Comparison of ENCODE assay signal across 14 cellular contexts in genomic region chr14:20476795-20477194, GRCh38. TPM values are rescaled to one million over a fixed set of nuclear protein-coding genes. Genes with fewer than 3 reads are reported as not detected.
DNase-seq lines count a peak whose midpoint lies in the region; ATAC-seq, FAIRE-seq and TF ChIP-seq lines count a peak whose summit lies in the region.
"Had no signal": no experiment of that assay in that cellular context is flagged by ENCODE, and none has a peak within 500 bp of the region (broad histone marks: within the 10 kb centered on the region; RNA-seq: fewer than 3 reads in every experiment).

No MANE protein-coding gene starts in this region.

- H3K4me3 Mint-ChIP-seq in activated naive CD4-positive, alpha-beta T cell treated with anti-CD3 and anti-CD28 coated beads for 36 hours, result no peak overlapping the region
- peak overlapping the region in 1 of 2 donors; percentile 57 for H3K4me3 Mint-ChIP-seq in stimulated activated naive CD8-positive, alpha-beta T cell treated with anti-CD3 and anti-CD28 coated beads, Interleukin-15, amount 100 ng/mL, for 72 hours

- H3K23ac ChIP-seq in H1 (ENCODE audit: insufficient read length), result no peak overlapping the region

- no peak overlapping the region for H2BK12ac ChIP-seq in H1 (ENCODE audit: low read depth, low read length)

- no peak overlapping the region for H3K14ac ChIP-seq in H1 (ENCODE audit: insufficient read length)

- peak overlapping the region; percentile 51 for H3K27ac ChIP-seq in SK-N-MC
- H3K27ac ChIP-seq in H1 (ENCODE audit: low read depth, low read length), result no peak overlapping the region

- no peak overlapping the region for H2AFZ ChIP-seq in H1 (ENCODE audit: low read length)

- H3K9ac ChIP-seq in SK-N-MC (ENCODE audit: insufficient read length), result no peak overlapping the region
- H3K9ac ChIP-seq in H1 (replicated peaks in 1 of 4; ENCODE audit: extremely low read depth in 1 of 4, low read depth in 3 of 4, low read length in 3 of 4), result no peak overlapping the region

- 95% methylated on average over 5 of the region's 5 CpGs; no CpG with 5 or more reads in 1 of the 2 experiments for WGBS in H1 (ENCODE audit: extremely low coverage in 1 of 2, insufficient coverage in 1 of 2, insufficient read length in 1 of 2, insufficient replicate concordance in 2 of 2, low coverage in 1 of 2, low lambda C conversion rate in 2 of 2, missing lambda C conversion rate in 1 of 2), 2 experiments

- H3K18ac ChIP-seq in H1 (ENCODE audit: extremely low read depth, low read length), result no peak overlapping the region

- POLR2A ChIA-PET in H1 (lab: Charles Lee; ENCODE audit: partially characterized antibody), result interaction anchor here (1.2 to 1.3 kb wide), 2 partner anchors 22 to 42 kb away, joined by 3 read pairs; partner anchors contain the start of genes APEX1 and OSGEP

- DNase-seq in activated naive CD4-positive, alpha-beta T cell treated with anti-CD3 and anti-CD28 coated beads for 36 hours, result no peak
- no peak for DNase-seq in activated naive CD4-positive, alpha-beta T cell treated with anti-CD3 and anti-CD28 coated beads, Interleukin-2, amount 50 U/mL, for 16 hours
- DNase-seq in SK-N-MC (ENCODE audit: low read depth, low spot score) (no peak), H1 (ENCODE audit: low read depth in 1 of 2, low spot score in 2 of 2) (no peak), DMS153 (lab: John Stamatoyannopoulos, UW) (no peak)
- DNase-seq in stimulated activated naive CD8-positive, alpha-beta T cell treated with anti-CD3 and anti-CD28 coated beads, Interleukin-15, amount 100 ng/mL, for 72 hours, result no peak
- DNase-seq: foreskin melanocyte, kidney had no signal

- no peaks in the 10 kb centered on the region for H3K27me3 Mint-ChIP-seq in activated naive CD4-positive, alpha-beta T cell treated with anti-CD3 and anti-CD28 coated beads for 36 hours (ENCODE audit: low read depth)
- H3K27me3 Mint-ChIP-seq in stimulated activated naive CD8-positive, alpha-beta T cell treated with anti-CD3 and anti-CD28 coated beads, Interleukin-15, amount 100 ng/mL, for 72 hours, result no peaks in the 10 kb centered on the region

- peaks cover 65% of the 10 kb centered on the region for H3K36me3 ChIP-seq in SK-N-MC (ENCODE audit: insufficient read depth, low read length)
- H3K36me3 ChIP-seq in H1 (ENCODE audit: control insufficient read depth in 2 of 4, insufficient read depth in 4 of 4, low read length in 3 of 4), result peaks cover 31 to 62% (median 53%) of the 10 kb centered on the region in 4 experiments

- peaks cover 3% of the 10 kb centered on the region; the same call in 1 of the 2 replicates for H3K79me1 ChIP-seq in H1 (ENCODE audit: low read depth, low read length)

- no peak overlapping the region for H3K4me2 ChIP-seq in H1 (ENCODE audit: insufficient read depth in 1 of 2, low read depth in 2 of 2, low read length in 2 of 2)

- H3K4ac ChIP-seq in H1 (replicated peaks; ENCODE audit: insufficient read length, low read depth, low read length), result no peak overlapping the region

- H3K4me3 ChIP-seq in SK-N-MC (no peak overlapping the region), H1 (ENCODE audit: extremely low read depth in 1 of 4, insufficient read depth in 2 of 4, low read depth in 3 of 4, low read length in 4 of 4) (no peak overlapping the region)

- no peak for TF ChIP-seq POLR2A in H1 (IDR thresholded peaks at IDR 0.05; ENCODE audit: control extremely low read depth in 1 of 2, low read depth in 2 of 2, low read length in 2 of 2)

- no peak for TF ChIP-seq EP300 in H1 (IDR thresholded peaks at IDR 0.05; ENCODE audit: borderline replicate concordance in 1 of 2, low read depth in 2 of 2, low read length in 2 of 2)

- ATAC-seq in stimulated activated naive CD8-positive, alpha-beta T cell treated with anti-CD3 and anti-CD28 coated beads, Interleukin-15, amount 100 ng/mL, for 72 hours, result no peak
- ATAC-seq in GM21717 (IDR thresholded peaks at IDR 0.05; ENCODE audit: unreplicated experiment), result no peak
- ATAC-seq in HG03469 (IDR thresholded peaks at IDR 0.05; ENCODE audit: unreplicated experiment), result no peak
- ATAC-seq: Panc1 had no signal

- no peak overlapping the region for H3K56ac ChIP-seq in H1 (replicated peaks; ENCODE audit: insufficient read length, low read depth, low read length)

- intact Hi-C loops in activated naive CD4-positive, alpha-beta T cell treated with anti-CD3 and anti-CD28 coated beads for 36 hours (cut with micrococcal nuclease), result loop anchor here (1.0 kb wide), 3 partner anchors 7 to 21 kb away; partner anchors contain the start of genes APEX1 and PNP

- no peaks in the 10 kb centered on the region for H3K9me3 ChIP-seq in SK-N-MC (ENCODE audit: low read depth, low read length)
- no peaks in the 10 kb centered on the region for H3K9me3 ChIP-seq in H1 (ENCODE audit: insufficient read depth in 2 of 2, low read depth in 1 of 2, low read length in 1 of 2)

- H4K5ac ChIP-seq in H1 (ENCODE audit: insufficient read length, low read depth, low read length), result no peak overlapping the region

- no peaks in the 10 kb centered on the region for H3K4me1 ChIP-seq in H1 (replicated peaks in 1 of 4; ENCODE audit: control insufficient read depth in 3 of 4, insufficient read depth in 4 of 4, low read length in 3 of 4)

- peaks cover 62% of the 10 kb centered on the region for H3K4me1 Mint-ChIP-seq in activated naive CD4-positive, alpha-beta T cell treated with anti-CD3 and anti-CD28 coated beads for 36 hours (ENCODE audit: low read depth)
- H3K4me1 Mint-ChIP-seq in stimulated activated naive CD8-positive, alpha-beta T cell treated with anti-CD3 and anti-CD28 coated beads, Interleukin-15, amount 100 ng/mL, for 72 hours, result peaks cover 68% of the 10 kb centered on the region

- peaks cover 63% of the 10 kb centered on the region for H3K36me3 Mint-ChIP-seq in activated naive CD4-positive, alpha-beta T cell treated with anti-CD3 and anti-CD28 coated beads for 36 hours (ENCODE audit: low read depth)

- H3K27ac Mint-ChIP-seq in activated naive CD4-positive, alpha-beta T cell treated with anti-CD3 and anti-CD28 coated beads for 36 hours, result peak overlapping the region; percentile 92
- H3K27ac Mint-ChIP-seq in stimulated activated naive CD8-positive, alpha-beta T cell treated with anti-CD3 and anti-CD28 coated beads, Interleukin-15, amount 100 ng/mL, for 72 hours, result peak overlapping the region; percentile 94

- no peaks in the 10 kb centered on the region for H3K9me3 Mint-ChIP-seq in activated naive CD4-positive, alpha-beta T cell treated with anti-CD3 and anti-CD28 coated beads for 36 hours
- no peaks in the 10 kb centered on the region for H3K9me3 Mint-ChIP-seq in stimulated activated naive CD8-positive, alpha-beta T cell treated with anti-CD3 and anti-CD28 coated beads, Interleukin-15, amount 100 ng/mL, for 72 hours

- no peak overlapping the region for H2BK120ac ChIP-seq in H1 (replicated peaks; ENCODE audit: low read depth, low read length)

- no peaks in the 10 kb centered on the region for H3K27me3 ChIP-seq in H1 (replicated peaks in 1 of 4; ENCODE audit: control insufficient read depth in 3 of 4, extremely low read depth in 1 of 4, insufficient read depth in 3 of 4, low read length in 3 of 4)

- no peak overlapping the region for H4K91ac ChIP-seq in H1 (replicated peaks; ENCODE audit: insufficient read length, low read length)

- no peak overlapping the region for H2BK5ac ChIP-seq in H1 (ENCODE audit: low read depth, low read length)

- H2BK15ac ChIP-seq in H1 (ENCODE audit: low read length), result no peak overlapping the region

- H4K20me1 ChIP-seq in H1 (replicated peaks in 1 of 2; ENCODE audit: control insufficient read depth in 1 of 2, insufficient read depth in 2 of 2, low read length in 2 of 2), result peaks cover 2 to 4% of the 10 kb centered on the region in 2 experiments

- CTCF ChIA-PET in activated naive CD4-positive, alpha-beta T cell treated with anti-CD3 and anti-CD28 coated beads for 36 hours (lab: Charles Lee), result interaction anchor here (2.3 kb wide), 1 partner anchor 61 kb away, joined by 11 read pairs; no protein-coding TSS in a partner anchor
- CTCF ChIA-PET in H1 (lab: Charles Lee; ENCODE audit: partially characterized antibody), result interaction anchor here (1.5 to 3.1 kb wide), 2 partner anchors 13 to 129 kb away, joined by 4 to 19 read pairs; no protein-coding TSS in a partner anchor

- TF ChIP-seq CTCF in H1 (IDR thresholded peaks at IDR 0.05; ENCODE audit: control extremely low read depth in 1 of 3, insufficient read depth in 1 of 3, low read depth in 1 of 3, low read length in 3 of 3), result no peak

- H2BK20ac ChIP-seq in H1 (ENCODE audit: low read length), result no peak overlapping the region

- no peak for FAIRE-seq in H1 (lab: Jason Lieb, UNC)
- FAIRE-seq: kidney, TTC549, urothelium cell line had no signal

- H3K79me2 ChIP-seq in H1 (ENCODE audit: control insufficient read depth in 1 of 2, insufficient read depth in 2 of 2, low read length in 2 of 2), result peaks cover 5 to 13% of the 10 kb centered on the region in 2 experiments; a peak in 3 of 4 replicates

- no peak overlapping the region for H4K8ac ChIP-seq in H1 (ENCODE audit: extremely low read depth, insufficient read depth, low read length)

- TF ChIP-seq RAD21 in H1 (IDR thresholded peaks at IDR 0.05 in 1 of 2, conservative IDR thresholded peaks at IDR 0.05 in 1 of 2; ENCODE audit: low read depth in 2 of 2, low read length in 2 of 2), result no peak

- H3K23me2 ChIP-seq in H1 (ENCODE audit: low read depth, low read length), result no peaks in the 10 kb centered on the region; the same call in 1 of the 2 replicates

- H2AK5ac ChIP-seq in H1 (ENCODE audit: low read depth, low read length), result no peak overlapping the region

RNA-seq across cellular contexts. Expression of gene PNP, which starts 7.6 kb away (rescaled TPM):
- 100 to 1,000 TPM; 187 to 191 TPM for total RNA-seq in activated naive CD4-positive, alpha-beta T cell treated with anti-CD3 and anti-CD28 coated beads for 36 hours
- 108 and 110 TPM in 2 replicates for total RNA-seq in H1 (2021; fragmentation: NEBNext Ultra II Directional; extraction: Animal tissue kit (Norgen Biotek cat#: 25700))
- polyA plus RNA-seq in H1 (2011; rRNA removed), result 97.6 and 130 TPM in 2 replicates
- polyA plus RNA-seq in H1 (2011; cell fraction: cytosol; rRNA removed), result 133 TPM
- 74.9 TPM for polyA plus RNA-seq in H1 (2011; cell fraction: nucleus; rRNA removed)
- 101 to 121 TPM (median 113 TPM) in 4 replicates for polyA plus RNA-seq in H1 (2012, experiment 1 of 2)
- polyA plus RNA-seq in H1 (2012, experiment 2 of 2), result 83.6 TPM
- polyA plus RNA-seq in H1 (2013, experiment 1 of 2), result 106 TPM
- polyA plus RNA-seq in H1 (2013, experiment 2 of 2), result 109 TPM
- 112 and 189 TPM in 2 replicates for polyA minus RNA-seq in H1 (2011; rRNA and poly(A)+ RNA removed)
- polyA minus RNA-seq in H1 (2011; cell fraction: cytosol; rRNA and poly(A)+ RNA removed), result 85.6 TPM
- polyA minus RNA-seq in H1 (2011; cell fraction: nucleus; rRNA and poly(A)+ RNA removed), result 56.1 TPM

RNA-seq across cellular contexts. Expression of gene PIP4P1, which starts 15.6 kb away (rescaled TPM):
- total RNA-seq in activated naive CD4-positive, alpha-beta T cell treated with anti-CD3 and anti-CD28 coated beads for 36 hours, result 10 to 100 TPM; 31.6 to 32.3 TPM
- 29.5 and 33.4 TPM in 2 replicates for total RNA-seq in H1 (2021; fragmentation: NEBNext Ultra II Directional; extraction: Animal tissue kit (Norgen Biotek cat#: 25700))
- 60.0 and 67.7 TPM in 2 replicates for polyA plus RNA-seq in H1 (2011; rRNA removed)
- polyA plus RNA-seq in H1 (2011; cell fraction: cytosol; rRNA removed), result 51.0 TPM
- 132 TPM for polyA plus RNA-seq in H1 (2011; cell fraction: nucleus; rRNA removed)
- polyA plus RNA-seq in H1 (2012, experiment 1 of 2), result 32.7 to 41.6 TPM (median 39.1 TPM) in 4 replicates
- polyA plus RNA-seq in H1 (2012, experiment 2 of 2), result 45.8 TPM
- 30.9 TPM for polyA plus RNA-seq in H1 (2013, experiment 1 of 2)
- polyA plus RNA-seq in H1 (2013, experiment 2 of 2), result 29.3 TPM
- polyA minus RNA-seq in H1 (2011; rRNA and poly(A)+ RNA removed), result 45.7 and 46.2 TPM in 2 replicates
- 16.5 TPM for polyA minus RNA-seq in H1 (2011; cell fraction: cytosol; rRNA and poly(A)+ RNA removed)
- polyA minus RNA-seq in H1 (2011; cell fraction: nucleus; rRNA and poly(A)+ RNA removed), result 41.4 TPM

RNA-seq across cellular contexts. Expression of gene APEX1, which starts 21.8 kb away (rescaled TPM):
- 100 to 1,000 TPM; 187 to 190 TPM for total RNA-seq in activated naive CD4-positive, alpha-beta T cell treated with anti-CD3 and anti-CD28 coated beads for 36 hours
- 384 and 404 TPM in 2 replicates for total RNA-seq in H1 (2021; fragmentation: NEBNext Ultra II Directional; extraction: Animal tissue kit (Norgen Biotek cat#: 25700))
- 663 and 700 TPM in 2 replicates for polyA plus RNA-seq in H1 (2011; rRNA removed)
- polyA plus RNA-seq in H1 (2011; cell fraction: cytosol; rRNA removed), result 569 TPM
- 419 TPM for polyA plus RNA-seq in H1 (2011; cell fraction: nucleus; rRNA removed)
- polyA plus RNA-seq in H1 (2012, experiment 1 of 2), result 386 to 452 TPM (median 414 TPM) in 4 replicates
- 452 TPM for polyA plus RNA-seq in H1 (2012, experiment 2 of 2)
- 438 TPM for polyA plus RNA-seq in H1 (2013, experiment 1 of 2)
- 437 TPM for polyA plus RNA-seq in H1 (2013, experiment 2 of 2)
- 469 and 561 TPM in 2 replicates for polyA minus RNA-seq in H1 (2011; rRNA and poly(A)+ RNA removed)
- polyA minus RNA-seq in H1 (2011; cell fraction: cytosol; rRNA and poly(A)+ RNA removed), result 148 TPM
- 103 TPM for polyA minus RNA-seq in H1 (2011; cell fraction: nucleus; rRNA and poly(A)+ RNA removed)

RNA-seq across cellular contexts. Expression of gene OSGEP, which starts 22.2 kb away (rescaled TPM):
- total RNA-seq in activated naive CD4-positive, alpha-beta T cell treated with anti-CD3 and anti-CD28 coated beads for 36 hours, result 10 to 100 TPM; 35.7 to 36.8 TPM
- 34.4 and 42.3 TPM in 2 replicates for total RNA-seq in H1 (2021; fragmentation: NEBNext Ultra II Directional; extraction: Animal tissue kit (Norgen Biotek cat#: 25700))
- polyA plus RNA-seq in H1 (2011; rRNA removed), result 78.6 and 89.5 TPM in 2 replicates
- 81.4 TPM for polyA plus RNA-seq in H1 (2011; cell fraction: cytosol; rRNA removed)
- 102 TPM for polyA plus RNA-seq in H1 (2011; cell fraction: nucleus; rRNA removed)
- 37.4 to 45.8 TPM (median 40.8 TPM) in 4 replicates for polyA plus RNA-seq in H1 (2012, experiment 1 of 2)
- polyA plus RNA-seq in H1 (2012, experiment 2 of 2), result 15.9 TPM
- 24.0 TPM for polyA plus RNA-seq in H1 (2013, experiment 1 of 2)
- polyA plus RNA-seq in H1 (2013, experiment 2 of 2), result 22.1 TPM
- polyA minus RNA-seq in H1 (2011; rRNA and poly(A)+ RNA removed), result 54.5 and 58.5 TPM in 2 replicates
- 28.7 TPM for polyA minus RNA-seq in H1 (2011; cell fraction: cytosol; rRNA and poly(A)+ RNA removed)
- 83.8 TPM for polyA minus RNA-seq in H1 (2011; cell fraction: nucleus; rRNA and poly(A)+ RNA removed)

RNA-seq across cellular contexts. Expression of gene RNASE10, which starts 28.5 kb away (rescaled TPM):
- under 1 TPM; 0.48 to 0.52 TPM for total RNA-seq in activated naive CD4-positive, alpha-beta T cell treated with anti-CD3 and anti-CD28 coated beads for 36 hours
- total RNA-seq in H1 (2021; fragmentation: NEBNext Ultra II Directional; extraction: Animal tissue kit (Norgen Biotek cat#: 25700)), result 0.67 TPM in 1 of 2 replicates, not detected in the other
- not detected in 2 replicates for polyA plus RNA-seq in H1 (2011; rRNA removed)
- polyA plus RNA-seq in H1 (2011; cell fraction: cytosol; rRNA removed), result not detected
- not detected for polyA plus RNA-seq in H1 (2011; cell fraction: nucleus; rRNA removed)
- polyA plus RNA-seq in H1 (2012, experiment 1 of 2), result 0.19 to 0.36 TPM (median 0.30 TPM) in 3 of 4 replicates, not detected in the other
- polyA plus RNA-seq in H1 (2012, experiment 2 of 2), result not detected
- polyA plus RNA-seq in H1 (2013, experiment 1 of 2), result 0.24 TPM
- polyA plus RNA-seq in H1 (2013, experiment 2 of 2), result 0.22 TPM
- not detected in 2 replicates for polyA minus RNA-seq in H1 (2011; rRNA and poly(A)+ RNA removed)
- not detected for polyA minus RNA-seq in H1 (2011; cell fraction: cytosol; rRNA and poly(A)+ RNA removed)
- polyA minus RNA-seq in H1 (2011; cell fraction: nucleus; rRNA and poly(A)+ RNA removed), result not detected
- total RNA-seq: G401 had no signal
